In genomic region chr19:41135390-41136384, GRCh38 we compare ENCODE assay signal across 8 cellular contexts. TPM values are rescaled to one million over a fixed set of nuclear protein-coding genes. Genes with fewer than 3 reads are reported as not detected.
DNase-seq lines count a peak whose midpoint lies in the region; ATAC-seq and TF ChIP-seq lines count a peak whose summit lies in the region.
"Not testable (repeated sequence)": the region's sequence is repeated elsewhere in the genome, so short reads cannot be mapped to it uniquely, and the experiment has no call there.

No MANE protein-coding gene starts in this region.

- CTCF ChIA-PET in WTC11 (lab: Charles Lee): interaction anchor here (0.6 to 0.7 kb wide), 2 partner anchors 9 to 501 kb away, joined by 3 read pairs; no protein-coding TSS in a partner anchor

- not testable (repeated sequence) for H3K9me3 ChIP-seq in adipocyte (ENCODE audit: control insufficient read depth, low read length); neuron (ENCODE audit: low read length)

- H3K36me3 Mint-ChIP-seq in WTC11: not testable (repeated sequence)

- peak overlapping the region; percentile 94 for H3K27ac Mint-ChIP-seq in WTC11

- H3K4me3 ChIP-seq in adipocyte (ENCODE audit: low read length): peak overlapping the region; percentile 58
- peak overlapping the region; percentile 42 for H3K4me3 ChIP-seq in epithelial cell of proximal tubule (ENCODE audit: low read depth, low read length)
- H3K4me3 ChIP-seq in neuron (ENCODE audit: low read length): peak overlapping the region; percentile 19

- POLR2A ChIA-PET in WTC11 (lab: Charles Lee): not testable (repeated sequence)

- H3K4me1 Mint-ChIP-seq in WTC11: peaks cover 19% of the 10 kb centered on the region

- not testable (repeated sequence) for TF ChIP-seq CTCF in WTC11 (IDR thresholded peaks at IDR 0.05); epithelial cell of proximal tubule (conservative IDR thresholded peaks at IDR 0.05; ENCODE audit: low read depth, low read length)

- H3K27me3 ChIP-seq in adipocyte (replicated peaks; ENCODE audit: control insufficient read depth, insufficient read depth, low read length) (peaks cover 10% of the 10 kb centered on the region), neuron (ENCODE audit: insufficient read depth, low read length) (peaks cover 18% of the 10 kb centered on the region)

- not testable (repeated sequence) for H3K36me3 ChIP-seq in adipocyte (ENCODE audit: control insufficient read depth, insufficient read depth, low read length, severe bottlenecking); neuron (ENCODE audit: insufficient read depth, low read length)

- not testable (repeated sequence) for H3K9ac ChIP-seq in adipocyte (ENCODE audit: low read length)

- DNase-seq in Ammon's horn (ENCODE audit: low spot score) (peak; percentile 45), WTC11 (ENCODE audit: low spot score) (peak; percentile 80), adipocyte (ENCODE audit: low read depth) (peak; percentile 32), iPS-NIHi11 (ENCODE audit: low spot score) (peak; percentile 76)
- not testable (repeated sequence) for DNase-seq in epithelial cell of proximal tubule (ENCODE audit: low read depth)
- DNase-seq in stimulated activated CD4-positive, alpha-beta T cell treated with anti-CD3 and anti-CD28 coated beads, Interleukin-4, amount 100 ng/mL, for 48 hours (ENCODE audit: low read depth in 2 of 2): peak; percentile 20 to 22

- not testable (repeated sequence) for H3K9me3 Mint-ChIP-seq in WTC11

- peak overlapping the region; percentile 85 for H3K4me3 Mint-ChIP-seq in WTC11

- not testable (repeated sequence) for H2AFZ ChIP-seq in neuron (ENCODE audit: low read depth, low read length)

- ATAC-seq in HG03175 (IDR thresholded peaks at IDR 0.05; ENCODE audit: unreplicated experiment) (peak; percentile 49), WTC11 (peak; percentile 94)

- not testable (repeated sequence) for H3K4me1 ChIP-seq in adipocyte (ENCODE audit: control insufficient read depth, insufficient read depth, low read length); neuron (ENCODE audit: insufficient read depth, low read length)

- peaks cover 33% of the 10 kb centered on the region for H3K27me3 Mint-ChIP-seq in WTC11 (ENCODE audit: low read depth)

TF ChIP-seq in WTC11, 78 proteins besides CTCF, POLR2A, EP300 and RAD21:
- TF ChIP-seq, protein P1, sequence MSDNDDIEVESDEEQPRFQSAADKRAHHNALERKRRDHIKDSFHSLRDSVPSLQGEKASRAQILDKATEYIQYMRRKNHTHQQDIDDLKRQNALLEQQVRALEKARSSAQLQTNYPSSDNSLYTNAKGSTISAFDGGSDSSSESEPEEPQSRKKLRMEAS (CRISPR knock-in tag; IDR thresholded peaks at IDR 0.05): 0 out of 2 replicates have a peak, but pooled peaks have one; percentile 13
- TF ChIP-seq SP1 (CRISPR knock-in tag; conservative IDR thresholded peaks at IDR 0.05): 0 out of 2 replicates have a peak, but pooled peaks have one; percentile 31
- TF ChIP-seq, protein P2, sequence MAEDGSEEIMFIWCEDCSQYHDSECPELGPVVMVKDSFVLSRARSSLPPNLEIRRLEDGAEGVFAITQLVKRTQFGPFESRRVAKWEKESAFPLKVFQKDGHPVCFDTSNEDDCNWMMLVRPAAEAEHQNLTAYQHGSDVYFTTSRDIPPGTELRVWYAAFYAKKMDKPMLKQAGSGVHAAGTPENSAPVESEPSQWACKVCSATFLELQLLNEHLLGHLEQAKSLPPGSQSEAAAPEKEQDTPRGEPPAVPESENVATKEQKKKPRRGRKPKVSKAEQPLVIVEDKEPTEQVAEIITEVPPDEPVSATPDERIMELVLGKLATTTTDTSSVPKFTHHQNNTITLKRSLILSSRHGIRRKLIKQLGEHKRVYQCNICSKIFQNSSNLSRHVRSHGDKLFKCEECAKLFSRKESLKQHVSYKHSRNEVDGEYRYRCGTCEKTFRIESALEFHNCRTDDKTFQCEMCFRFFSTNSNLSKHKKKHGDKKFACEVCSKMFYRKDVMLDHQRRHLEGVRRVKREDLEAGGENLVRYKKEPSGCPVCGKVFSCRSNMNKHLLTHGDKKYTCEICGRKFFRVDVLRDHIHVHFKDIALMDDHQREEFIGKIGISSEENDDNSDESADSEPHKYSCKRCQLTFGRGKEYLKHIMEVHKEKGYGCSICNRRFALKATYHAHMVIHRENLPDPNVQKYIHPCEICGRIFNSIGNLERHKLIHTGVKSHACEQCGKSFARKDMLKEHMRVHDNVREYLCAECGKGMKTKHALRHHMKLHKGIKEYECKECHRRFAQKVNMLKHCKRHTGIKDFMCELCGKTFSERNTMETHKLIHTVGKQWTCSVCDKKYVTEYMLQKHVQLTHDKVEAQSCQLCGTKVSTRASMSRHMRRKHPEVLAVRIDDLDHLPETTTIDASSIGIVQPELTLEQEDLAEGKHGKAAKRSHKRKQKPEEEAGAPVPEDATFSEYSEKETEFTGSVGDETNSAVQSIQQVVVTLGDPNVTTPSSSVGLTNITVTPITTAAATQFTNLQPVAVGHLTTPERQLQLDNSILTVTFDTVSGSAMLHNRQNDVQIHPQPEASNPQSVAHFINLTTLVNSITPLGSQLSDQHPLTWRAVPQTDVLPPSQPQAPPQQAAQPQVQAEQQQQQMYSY (CRISPR knock-in tag; IDR thresholded peaks at IDR 0.05): peak; percentile 34

RNA-seq across cellular contexts. Expression of gene CYP2F1, which starts 21.5 kb away (rescaled TPM):
- total RNA-seq in WTC11 (2021): 0.24 to 1.3 TPM (median 0.30 TPM) in 3 replicates
- not detected in 2 replicates for total RNA-seq in epithelial cell of proximal tubule

RNA-seq across cellular contexts. Expression of gene CYP2A13, which starts 47.4 kb away (rescaled TPM):
- total RNA-seq in WTC11 (2021) (0.32 to 0.53 TPM (median 0.48 TPM) in 3 replicates), epithelial cell of proximal tubule (not detected in 2 replicates)

RNA-seq across cellular contexts. Expression of gene CYP2S1, which starts 57.3 kb away (rescaled TPM):
- total RNA-seq in WTC11 (2021) (173 to 191 TPM (median 188 TPM) in 3 replicates), epithelial cell of proximal tubule (4.9 and 24.7 TPM in 2 replicates)
